In genomic region chr14:67622675-67623074, GRCh38 we compare ENCODE assay signal across 1 cellular context.
TF ChIP-seq lines count a peak whose summit lies in the region.

No MANE protein-coding gene starts in this region.

TF ChIP-seq in HepG2, 621 proteins besides CTCF, POLR2A, EP300 and RAD21:
- peak; percentile 24; the same call in 1 of the 2 replicates for TF ChIP-seq ETV5 (CRISPR knock-in tag; IDR thresholded peaks at IDR 0.05; ENCODE audit: borderline replicate concordance)
- peak; percentile 74; the same call in 1 of the 2 replicates for TF ChIP-seq SAP130 (CRISPR knock-in tag; IDR thresholded peaks at IDR 0.05; ENCODE audit: low read depth)
- peak; percentile 89; the same call in 1 of the 2 replicates for TF ChIP-seq ZNF281 (CRISPR knock-in tag; IDR thresholded peaks at IDR 0.05; ENCODE audit: borderline replicate concordance)
- TF ChIP-seq MIER3 (CRISPR knock-in tag; IDR thresholded peaks at IDR 0.05; ENCODE audit: borderline replicate concordance), result peak; percentile 32; the same call in 1 of the 2 replicates
- peak; percentile 80; the same call in 1 of the 2 replicates for TF ChIP-seq SIN3A (IDR thresholded peaks at IDR 0.05; ENCODE audit: borderline replicate concordance, low read depth, low read length)
- 0 out of 2 replicates have a peak, but pooled peaks have one; percentile 36 for TF ChIP-seq THAP11 (CRISPR knock-in tag; IDR thresholded peaks at IDR 0.05)
- TF ChIP-seq PRDM4 (CRISPR knock-in tag; IDR thresholded peaks at IDR 0.05; ENCODE audit: borderline replicate concordance), result no peak
- TF ChIP-seq ZNF710 (CRISPR knock-in tag; IDR thresholded peaks at IDR 0.05; ENCODE audit: borderline replicate concordance), result peak; percentile 53; the same call in 1 of the 2 replicates
- TF ChIP-seq BRD4 (CRISPR knock-in tag; IDR thresholded peaks at IDR 0.05), result no peak
- no peak for TF ChIP-seq HES4 (CRISPR knock-in tag; IDR thresholded peaks at IDR 0.05; ENCODE audit: borderline replicate concordance)
- peak; percentile 66 for TF ChIP-seq FOSL2 (CRISPR knock-in tag; IDR thresholded peaks at IDR 0.05)
- peak; percentile 39; the same call in 1 of the 2 replicates for TF ChIP-seq MED1 (CRISPR knock-in tag; IDR thresholded peaks at IDR 0.05)
- TF ChIP-seq MAFF (IDR thresholded peaks at IDR 0.05; ENCODE audit: low read depth, low read length), result peak; percentile 47; the same call in 1 of the 2 replicates
- peak; percentile 41; the same call in 1 of the 2 replicates for TF ChIP-seq ERF (CRISPR knock-in tag; IDR thresholded peaks at IDR 0.05)
- no peak for TF ChIP-seq ZNF564 (CRISPR knock-in tag; IDR thresholded peaks at IDR 0.05)
- TF ChIP-seq TAF1 (CRISPR knock-in tag; IDR thresholded peaks at IDR 0.05), result no peak
- TF ChIP-seq POLR2G (IDR thresholded peaks at IDR 0.05; ENCODE audit: low read depth, low read length), result 0 out of 2 replicates have a peak, but pooled peaks have one; percentile 20
- peak; percentile 75 for TF ChIP-seq ZNF770 (CRISPR knock-in tag; IDR thresholded peaks at IDR 0.05)
- peak; percentile 96 for TF ChIP-seq TFAP4 (IDR thresholded peaks at IDR 0.05; ENCODE audit: borderline replicate concordance, low read depth)
- TF ChIP-seq HBP1 (CRISPR knock-in tag; IDR thresholded peaks at IDR 0.05; ENCODE audit: low read depth), result 0 out of 2 replicates have a peak, but pooled peaks have one; percentile 52
- TF ChIP-seq ZSCAN30 (CRISPR knock-in tag; IDR thresholded peaks at IDR 0.05), result 0 out of 2 replicates have a peak, but pooled peaks have one; percentile 42
- TF ChIP-seq NKX3-1 (CRISPR knock-in tag; IDR thresholded peaks at IDR 0.05), result peak; percentile 32; the same call in 1 of the 2 replicates
- TF ChIP-seq PPARG (CRISPR knock-in tag; conservative IDR thresholded peaks at IDR 0.05), result 0 out of 2 replicates have a peak, but pooled peaks have one; percentile 26
- peak; percentile 42; the same call in 1 of the 2 replicates for TF ChIP-seq ZBTB38 (CRISPR knock-in tag; IDR thresholded peaks at IDR 0.05)
- TF ChIP-seq TGIF2 (CRISPR knock-in tag; IDR thresholded peaks at IDR 0.05), result 0 out of 2 replicates have a peak, but pooled peaks have one; percentile 46
- TF ChIP-seq ARID3A (IDR thresholded peaks at IDR 0.05; ENCODE audit: low read depth, low read length), result peak; percentile 35; the same call in 1 of the 2 replicates
- peak; percentile 2; the same call in 1 of the 2 replicates for TF ChIP-seq FOXP4 (CRISPR knock-in tag; IDR thresholded peaks at IDR 0.05)
- peak; percentile 79 for TF ChIP-seq PRPF4 (IDR thresholded peaks at IDR 0.05; ENCODE audit: low read depth, low read length, poor library complexity, severe bottlenecking)
- no peak for TF ChIP-seq ZNF781 (CRISPR knock-in tag; IDR thresholded peaks at IDR 0.05; ENCODE audit: borderline replicate concordance, not compliant biosample characterization)
- peak; percentile 13; the same call in 1 of the 2 replicates for TF ChIP-seq MIXL1 (CRISPR knock-in tag; IDR thresholded peaks at IDR 0.05)
- peak; percentile 75; the same call in 1 of the 2 replicates for TF ChIP-seq ZBTB26 (CRISPR knock-in tag; IDR thresholded peaks at IDR 0.05; ENCODE audit: borderline replicate concordance)
- TF ChIP-seq ZNF253 (CRISPR knock-in tag; IDR thresholded peaks at IDR 0.05; ENCODE audit: borderline replicate concordance), result no peak
TF ChIP-seq in HepG2: peak in this region for 25.
